In the genomic region with DNA sequence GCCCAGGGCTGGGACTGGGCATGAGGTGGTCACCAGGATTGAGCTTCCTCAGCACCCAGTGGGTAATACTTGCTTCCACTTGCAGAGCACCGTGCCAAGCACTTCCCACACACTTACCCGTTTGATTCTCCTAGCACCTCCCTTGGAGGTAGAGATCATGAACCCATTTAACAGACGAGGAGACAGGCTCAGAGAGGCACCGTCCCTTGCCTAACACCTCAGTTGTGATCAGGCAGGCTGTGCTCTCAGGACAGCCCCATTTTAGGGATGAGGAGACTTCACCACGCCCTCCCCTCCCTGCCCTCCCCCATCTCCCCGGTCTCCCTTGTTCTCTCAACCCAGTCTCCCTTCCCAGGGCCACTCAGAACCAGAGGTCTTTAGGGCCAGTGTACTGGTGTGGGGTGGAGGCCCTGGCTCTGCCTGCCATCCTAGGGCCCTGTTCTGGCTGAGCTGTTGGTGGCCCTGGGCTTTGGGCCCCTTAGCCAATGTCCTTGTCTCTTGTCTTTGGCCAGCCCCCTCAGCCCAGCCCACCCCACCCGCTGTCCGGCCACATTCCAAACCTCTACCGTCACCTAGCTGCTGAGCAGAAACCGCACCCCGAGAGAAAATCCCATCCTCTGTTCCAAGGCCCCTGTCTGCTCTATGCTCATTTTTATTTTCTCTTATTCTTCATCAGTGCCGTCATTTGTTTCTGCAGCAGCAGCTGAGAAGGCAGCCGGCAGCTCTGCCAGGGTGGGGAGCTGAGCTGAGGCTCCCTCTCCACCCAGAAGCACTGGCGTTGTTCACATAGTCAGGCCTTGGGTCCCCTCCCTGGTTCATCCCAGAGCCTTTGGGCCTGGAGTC, we compare ENCODE assay signal across 11 cellular contexts. TPM values are rescaled to one million over a fixed set of nuclear protein-coding genes. Genes with fewer than 3 reads are reported as not detected.
DNase-seq lines count a peak whose midpoint lies in the region; ATAC-seq and TF ChIP-seq lines count a peak whose summit lies in the region.
"Had no signal": no experiment of that assay in that cellular context is flagged by ENCODE, and none has a peak within 500 bp of the region (broad histone marks: within the 10 kb centered on the region; RNA-seq: fewer than 3 reads in every experiment).

No MANE protein-coding gene starts in this region.

- TF ChIP-seq CTCF in Calu3 (IDR thresholded peaks at IDR 0.05; ENCODE audit: unreplicated experiment) (no peak), fibroblast of the aortic adventitia (IDR thresholded peaks at IDR 0.05; ENCODE audit: insufficient read depth, low read length) (no peak), omental fat pad (IDR thresholded peaks at IDR 0.05) (no peak)

- H3K4me1 ChIP-seq in SJSA1 (replicated peaks): peaks cover 41% of the 10 kb centered on the region
- peaks cover 28% of the 10 kb centered on the region for H3K4me1 ChIP-seq in neuron (ENCODE audit: insufficient read depth, low read length)

- H3K27ac ChIP-seq in SJSA1: peak overlapping the region; percentile 85

- no peak overlapping the region for H3K4me3 ChIP-seq in SJSA1
- no peak overlapping the region for H3K4me3 ChIP-seq in fibroblast of the aortic adventitia (ENCODE audit: low read depth, low read length)
- no peak overlapping the region for H3K4me3 ChIP-seq in neuron (ENCODE audit: low read length)

- H3K36me3 ChIP-seq in SJSA1: no peaks in the 10 kb centered on the region
- H3K36me3 ChIP-seq in neuron (ENCODE audit: insufficient read depth, low read length): no peaks in the 10 kb centered on the region

- intact Hi-C loops in Calu3 (cut with micrococcal nuclease; ENCODE audit: unreplicated experiment): loop anchor here (5.0 kb wide), 1 partner anchor 42 kb away; a partner anchor contains a TSS

- DNase-seq in Calu3: peak; percentile 64
- DNase-seq in SJSA1 (ENCODE audit: low read depth in 1 of 2, low spot score in 2 of 2): peak; percentile 88 to 90
- DNase-seq in fibroblast of the aortic adventitia (ENCODE audit: low read depth): peak; percentile 78
- DNase-seq in activated CD4-positive, CD25-positive, alpha-beta regulatory T cell (lab: John Stamatoyannopoulos, UW): no peak
- no peak for DNase-seq in activated naive CD4-positive, alpha-beta T cell treated with anti-CD3 and anti-CD28 coated beads, Interleukin-2, amount 50 U/mL, for 16 hours
- no peak for DNase-seq in omental fat pad (ENCODE audit: low spot score)
- DNase-seq: SW 1271 had no signal

- H3K9me3 Mint-ChIP-seq in Calu3 (ENCODE audit: low read depth, unreplicated experiment): no peaks in the 10 kb centered on the region
- H3K9me3 Mint-ChIP-seq: central memory CD8-positive, alpha-beta T cell had no signal

- no peak for ATAC-seq in GM18505 (IDR thresholded peaks at IDR 0.05; ENCODE audit: unreplicated experiment)
- ATAC-seq in omental fat pad (ENCODE audit: low FRiP score): no peak

- no peak overlapping the region for H3K4me3 Mint-ChIP-seq in Calu3 (ENCODE audit: low read depth, unreplicated experiment)
- H3K4me3 Mint-ChIP-seq: central memory CD8-positive, alpha-beta T cell had no signal

- H3K27me3 ChIP-seq in SJSA1 (replicated peaks) (no peaks in the 10 kb centered on the region), neuron (ENCODE audit: insufficient read depth, low read length) (no peaks in the 10 kb centered on the region)

- no peaks in the 10 kb centered on the region for H3K27me3 Mint-ChIP-seq in Calu3 (ENCODE audit: unreplicated experiment)

- peak overlapping the region; percentile 4 for H2AFZ ChIP-seq in neuron (ENCODE audit: low read depth, low read length)

- H3K27ac Mint-ChIP-seq in Calu3 (ENCODE audit: unreplicated experiment): peak overlapping the region; percentile 64

- H3K9me3 ChIP-seq in SJSA1 (replicated peaks) (no peaks in the 10 kb centered on the region), neuron (ENCODE audit: low read length) (no peaks in the 10 kb centered on the region)

- CTCF ChIA-PET in Calu3 (lab: Charles Lee): interaction anchor here (0.6 to 1.1 kb wide), 5 partner anchors 9 to 1709 kb away, joined by 3 to 5 read pairs (median 4); no protein-coding TSS in a partner anchor

- no peaks in the 10 kb centered on the region for H3K36me3 Mint-ChIP-seq in Calu3 (ENCODE audit: insufficient read depth, unreplicated experiment)

- BruUV-seq in Calu3 (replicated peaks; lab: Mats Ljungman, UMichigan): no TSS peak

- TF ChIP-seq POLR2A in GM18505 (IDR thresholded peaks at IDR 0.05; ENCODE audit: borderline replicate concordance, extremely low read depth, insufficient read depth, insufficient read length): no peak

- H3K4me1 Mint-ChIP-seq in Calu3 (ENCODE audit: low read depth, unreplicated experiment): peaks cover 25% of the 10 kb centered on the region
- H3K4me1 Mint-ChIP-seq: central memory CD8-positive, alpha-beta T cell had no signal

RNA-seq across cellular contexts. Expression of a gene that starts 33.8 kb away (rescaled TPM):
- 0.88 and 0.99 TPM in 2 replicates for total RNA-seq in Calu3 (2022)
- 5.0 and 7.8 TPM in 2 replicates for total RNA-seq in SJSA1 (2014; rRNA removed; shearing (Covaris generic))
- total RNA-seq in fibroblast of the aortic adventitia (ENCODE audit: low replicate concordance): 1.7 and 13.7 TPM in 2 replicates
- total RNA-seq in omental fat pad: 10 to 100 TPM in 2 of 4 donors, 1 to 10 TPM in 2; 6.0 to 62.6 (median 10.8) TPM

RNA-seq across cellular contexts. Expression of a gene that starts 39.6 kb away (rescaled TPM):
- total RNA-seq in Calu3 (2022) (5.9 and 6.7 TPM in 2 replicates), fibroblast of the aortic adventitia (ENCODE audit: low replicate concordance) (1.2 TPM in 1 of 2 replicates, not detected in the other), omental fat pad (1 to 10 TPM in 2 of 4 donors, under 1 TPM in 2; 0.95 to 1.2 (median 1.0) TPM)
- 0.88 and 1.0 TPM in 2 replicates for total RNA-seq in SJSA1 (2014; rRNA removed; shearing (Covaris generic))

RNA-seq across cellular contexts. Expression of a gene that starts 42.5 kb away (rescaled TPM):
- not detected in 2 replicates for total RNA-seq in Calu3 (2022)
- total RNA-seq in SJSA1 (2014; rRNA removed; shearing (Covaris generic)): not detected in 2 replicates
- not detected in 2 replicates for total RNA-seq in fibroblast of the aortic adventitia (ENCODE audit: low replicate concordance)
- under 1 TPM in 1 of 4 donors, not detected in 3; 0.36 TPM for total RNA-seq in omental fat pad
- total RNA-seq: skeletal muscle tissue had no signal

RNA-seq across cellular contexts. Expression of a gene that starts 51.0 kb away (rescaled TPM):
- total RNA-seq in Calu3 (2022): 718 and 736 TPM in 2 replicates
- 1,575 and 1,653 TPM in 2 replicates for total RNA-seq in SJSA1 (2014; rRNA removed; shearing (Covaris generic))
- total RNA-seq in fibroblast of the aortic adventitia (ENCODE audit: low replicate concordance): 356 and 2,683 TPM in 2 replicates
- 1,000 to 10,000 TPM; 1,657 to 2,235 (median 2,199) TPM for total RNA-seq in omental fat pad

RNA-seq across cellular contexts. Expression of a gene that starts 51.2 kb away (rescaled TPM):
- total RNA-seq in Calu3 (2022): 33.2 and 38.2 TPM in 2 replicates
- 31.5 and 41.3 TPM in 2 replicates for total RNA-seq in SJSA1 (2014; rRNA removed; shearing (Covaris generic))
- 19.6 and 21.3 TPM in 2 replicates for total RNA-seq in fibroblast of the aortic adventitia (ENCODE audit: low replicate concordance)
- 10 to 100 TPM; 21.8 to 55.4 (median 24.7) TPM for total RNA-seq in omental fat pad

Comparison
In these comparisons a context has a peak if more than half of its experiments do, and no peak if none do; other contexts are left out.
1. DNase-seq: peak in Calu3 (single experiment), SJSA1 (2 of 2) and fibroblast of the aortic adventitia (single experiment); none in activated CD4-positive, CD25-positive, alpha-beta regulatory T cell (0 of 4), activated naive CD4-positive, alpha-beta T cell treated with anti-CD3 and anti-CD28 coated beads, Interleukin-2, amount 50 U/mL, for 16 hours (single experiment) and omental fat pad (single experiment).